28 cellular contexts compared by ENCODE assay signal in genomic region chr5:60814498-60814897, GRCh38. TPM values are rescaled to one million over a fixed set of nuclear protein-coding genes. Genes with fewer than 3 reads are reported as not detected.
DNase-seq lines count a peak whose midpoint lies in the region; ATAC-seq, FAIRE-seq and TF ChIP-seq lines count a peak whose summit lies in the region.
"Had no signal": no experiment of that assay in that cellular context is flagged by ENCODE, and none has a peak within 500 bp of the region (broad histone marks: within the 10 kb centered on the region; RNA-seq: fewer than 3 reads in every experiment).

No MANE protein-coding gene starts in this region.

- H2AFZ ChIP-seq in HepG2 (ENCODE audit: low read length): no peak overlapping the region

- POLR2A ChIA-PET in HepG2 (lab: Yijun Ruan, JAX): no interaction called here

- no peaks in the 10 kb centered on the region for H3K79me2 ChIP-seq in HepG2 (ENCODE audit: insufficient read depth, low read length)

- H3K4me3 ChIP-seq in HepG2 (replicated peaks in 1 of 3; ENCODE audit: insufficient read depth in 1 of 3, low read depth in 2 of 3, low read length in 3 of 3) (no peak overlapping the region), right lobe of liver (no peak overlapping the region), mucosa of descending colon (no peak overlapping the region), small intestine (ENCODE audit: low read depth in 1 of 2, low read length in 2 of 2) (no peak overlapping the region)
- H3K4me3 ChIP-seq: BLaER1, GM12878 had no signal

- H3K36me3 ChIP-seq in HepG2 (replicated peaks in 1 of 2; ENCODE audit: control insufficient read depth in 1 of 2, insufficient read depth in 2 of 2, low read length in 2 of 2) (no peaks in the 10 kb centered on the region), right lobe of liver (no peaks in the 10 kb centered on the region), mucosa of descending colon (ENCODE audit: low read depth) (no peaks in the 10 kb centered on the region), small intestine (ENCODE audit: control insufficient read depth in 2 of 2, insufficient read depth in 2 of 2, low read length in 2 of 2) (no peaks in the 10 kb centered on the region)
- H3K36me3 ChIP-seq: BE2C, BLaER1 had no signal

- no peak for FAIRE-seq in HepG2 (lab: Jason Lieb, UNC)
- FAIRE-seq in small intestine (lab: Jason Lieb, UNC): no peak
- FAIRE-seq: GM12878, GM12892, GM18507 had no signal

- no peak for TF ChIP-seq POLR2A in HepG2 (IDR thresholded peaks at IDR 0.05; ENCODE audit: insufficient read depth in 1 of 2, low read depth in 2 of 2, low read length in 2 of 2)
- TF ChIP-seq POLR2A in right lobe of liver (IDR thresholded peaks at IDR 0.05): no peak

- H3K27me3 ChIP-seq in HepG2 (ENCODE audit: control insufficient read depth in 1 of 2, insufficient read depth in 2 of 2, low read length in 2 of 2) (no peaks in the 10 kb centered on the region), right lobe of liver (no peaks in the 10 kb centered on the region), small intestine (ENCODE audit: control insufficient read depth in 2 of 2, insufficient read depth in 2 of 2, low read length in 2 of 2) (no peaks in the 10 kb centered on the region)
- H3K27me3 ChIP-seq: BE2C, BLaER1 had no signal

- TF ChIP-seq EP300 in HepG2 (IDR thresholded peaks at IDR 0.05; ENCODE audit: low read depth in 2 of 2, low read length in 2 of 2) (no peak), HepG2 (CRISPR knock-in tag; IDR thresholded peaks at IDR 0.05; ENCODE audit: borderline replicate concordance) (no peak)

- CTCF ChIA-PET in HepG2 (lab: Yijun Ruan, JAX; ENCODE audit: low intra/inter-chr PET ratio, low total read pairs): no interaction called here

- in situ Hi-C loops in HepG2 (cut with HindIII; ENCODE audit: extremely low pct_ligation_motif_present, low pct_unique_long_range_greater_than_20kb): loop anchor here (10.0 kb wide), 1 partner anchor 130 kb away; no protein-coding TSS in a partner anchor

- DNase-seq in HepG2 (ENCODE audit: low spot score): no peak
- no peak for DNase-seq in right lobe of liver
- no peak for DNase-seq in mucosa of descending colon
- DNase-seq in small intestine: peak; percentile 60
- DNase-seq in cortex of kidney (lab: John Stamatoyannopoulos, UW): no peak
- no peak for DNase-seq in HCEC 1CT
- DNase-seq in NOMO-1 (lab: John Stamatoyannopoulos, UW; ENCODE audit: unreplicated experiment in 2 of 2): no peak
- DNase-seq: ACHN; BE2C; C1 segment of cervical spinal cord; CD4-positive, alpha-beta memory T cell; CD4-positive, CD25-positive, alpha-beta regulatory T cell; CD8-positive, alpha-beta memory T cell; COR-L47; DMS 273 treated with DMSO at 0.1 percent for 48 hours; DMS153; DMS53; DMS79; DND-41; EL; GDM1 had no signal

- TF ChIP-seq CTCF in HepG2 (CRISPR knock-in tag; IDR thresholded peaks at IDR 0.05) (no peak), right lobe of liver (IDR thresholded peaks at IDR 0.05) (no peak), mucosa of descending colon (IDR thresholded peaks at IDR 0.05) (no peak)

- WGBS in HepG2 (ENCODE audit: low lambda C conversion rate): 61% methylated on average over 2 of the region's 2 CpGs
- WGBS in right lobe of liver (ENCODE audit: insufficient coverage, low coverage, low lambda C conversion rate, missing lambda C conversion rate): 54% methylated on average over 2 of the region's 2 CpGs
- WGBS in small intestine, 3 donors: 51 to 71% (median 55%) methylated on average over 2 of the region's 2 CpGs

- H3K27ac ChIP-seq in HepG2 (ENCODE audit: extremely low read length, insufficient read depth, low read length) (no peak overlapping the region), right lobe of liver (no peak overlapping the region), cingulate gyrus (ENCODE audit: low read depth, low read length) (peak overlapping the region; percentile 20), small intestine (ENCODE audit: low read depth in 1 of 2, low read length in 1 of 2) (no peak overlapping the region)
- H3K27ac ChIP-seq: 22Rv1, BLaER1 had no signal

- no peak overlapping the region for H3K9ac ChIP-seq in HepG2 (ENCODE audit: insufficient read depth, low read depth, low read length)
- H3K9ac ChIP-seq: BLaER1 had no signal

- no peak for ATAC-seq in HepG2
- ATAC-seq in right lobe of liver: no peak
- ATAC-seq in mucosa of descending colon: peak; percentile 77
- ATAC-seq: GM12878 had no signal

- intact Hi-C loops in HepG2 (cut with micrococcal nuclease; ENCODE audit: unreplicated experiment) (no loop called here), right lobe of liver (cut with DNase I) (no loop called here), mucosa of descending colon (cut with DNase I, micrococcal nuclease) (no loop called here)

- no peak for TF ChIP-seq RAD21 in HepG2 (CRISPR knock-in tag; IDR thresholded peaks at IDR 0.05)

- H3K9me3 ChIP-seq in HepG2 (ENCODE audit: low read length) (no peaks in the 10 kb centered on the region), right lobe of liver (no peaks in the 10 kb centered on the region), mucosa of descending colon (no peaks in the 10 kb centered on the region), small intestine (ENCODE audit: control insufficient read depth, low read depth) (no peaks in the 10 kb centered on the region)
- H3K9me3 ChIP-seq: BE2C, BLaER1 had no signal

- no peak overlapping the region for H3K4me2 ChIP-seq in HepG2 (ENCODE audit: low read depth, low read length)
- H3K4me2 ChIP-seq: BLaER1 had no signal

- no peaks in the 10 kb centered on the region for H4K20me1 ChIP-seq in HepG2 (ENCODE audit: insufficient read depth, low read length)
- H4K20me1 ChIP-seq: BLaER1 had no signal

- H3K4me1 ChIP-seq in HepG2 (ENCODE audit: insufficient read depth, low read length) (peaks cover 44% of the 10 kb centered on the region), right lobe of liver (no peaks in the 10 kb centered on the region), mucosa of descending colon (ENCODE audit: low read depth) (peaks cover 4% of the 10 kb centered on the region), small intestine (ENCODE audit: control insufficient read depth in 2 of 2, insufficient read depth in 1 of 2, low read depth in 1 of 2, low read length in 1 of 2) (no peaks in the 10 kb centered on the region)
- H3K4me1 ChIP-seq: BE2C, BLaER1 had no signal

- BruUV-seq in HepG2 (replicated peaks; lab: Mats Ljungman, UMichigan): no TSS peak

TF ChIP-seq in HepG2, 621 proteins besides CTCF, POLR2A, EP300 and RAD21 (continues in another document):
- peak; percentile 18; the same call in 1 of the 2 replicates for TF ChIP-seq ZMYM3 (CRISPR knock-in tag; IDR thresholded peaks at IDR 0.05)
- TF ChIP-seq MTF1 (CRISPR knock-in tag; IDR thresholded peaks at IDR 0.05): no peak
- peak; percentile 51; the same call in 1 of the 2 replicates for TF ChIP-seq ZNF768 (CRISPR knock-in tag; IDR thresholded peaks at IDR 0.05)
- no peak for TF ChIP-seq AGO1 (IDR thresholded peaks at IDR 0.05; ENCODE audit: low read depth, low read length, poor library complexity, severe bottlenecking)
- no peak for TF ChIP-seq ZMYM4 (CRISPR knock-in tag; IDR thresholded peaks at IDR 0.05)
- TF ChIP-seq XRCC5 (optimal IDR thresholded peaks at IDR 0.05; ENCODE audit: low read length): no peak
- TF ChIP-seq MTA3 (CRISPR knock-in tag; IDR thresholded peaks at IDR 0.05): no peak
- TF ChIP-seq KDM2A (CRISPR knock-in tag; IDR thresholded peaks at IDR 0.05; ENCODE audit: borderline replicate concordance, low read depth): no peak
- TF ChIP-seq ZGPAT (CRISPR knock-in tag; IDR thresholded peaks at IDR 0.05): no peak
- no peak for TF ChIP-seq KDM3A (CRISPR knock-in tag; IDR thresholded peaks at IDR 0.05; ENCODE audit: low read depth)

RNA-seq across cellular contexts. Expression of gene ELOVL7, which starts 29.6 kb away (rescaled TPM):
- total RNA-seq in HepG2 (2016; rRNA removed; fragmentation: Illumina TruSeq; extraction: Trizol): 5.1 and 7.3 TPM in 2 replicates
- 0.40 and 1.1 TPM in 2 replicates for total RNA-seq in HepG2 (2016; cell fraction: cytosol; rRNA removed; fragmentation: Illumina TruSeq; extraction: Trizol; ENCODE audit: low read depth)
- 4.3 and 8.0 TPM in 2 replicates for total RNA-seq in HepG2 (2016; cell fraction: insoluble cytoplasmic fraction; rRNA removed; fragmentation: Illumina TruSeq; extraction: Trizol)
- 2.5 and 3.4 TPM in 2 replicates for total RNA-seq in HepG2 (2016; cell fraction: membrane; rRNA removed; fragmentation: Illumina TruSeq; extraction: Trizol)
- total RNA-seq in HepG2 (2016; cell fraction: nucleus; rRNA removed; fragmentation: Illumina TruSeq; extraction: Trizol): 8.0 TPM in 2 replicates
- polyA plus RNA-seq in HepG2 (2011; rRNA removed): 4.5 and 4.7 TPM in 2 replicates
- polyA plus RNA-seq in HepG2 (2011; cell fraction: cytosol; rRNA removed): 2.0 and 3.0 TPM in 2 replicates
- polyA plus RNA-seq in HepG2 (2011; cell fraction: nucleus; rRNA removed): 1.8 and 2.0 TPM in 2 replicates
- 3.1 and 3.4 TPM in 2 replicates for polyA plus RNA-seq in HepG2 (2012)
- 0.42 and 0.61 TPM in 2 replicates for polyA plus RNA-seq in HepG2 (2016; cell fraction: cytosol; fragmentation: Illumina TruSeq; extraction: Trizol; ENCODE audit: low read depth)
- 4.1 and 5.1 TPM in 2 replicates for polyA plus RNA-seq in HepG2 (2016; cell fraction: insoluble cytoplasmic fraction; fragmentation: Illumina TruSeq; extraction: Trizol; ENCODE audit: low read depth)
- 1.4 and 1.7 TPM in 2 replicates for polyA plus RNA-seq in HepG2 (2016; cell fraction: membrane; fragmentation: Illumina TruSeq; extraction: Trizol; ENCODE audit: low read depth)
- 8.6 and 10.3 TPM in 2 replicates for polyA plus RNA-seq in HepG2 (2016; cell fraction: nucleus; fragmentation: Illumina TruSeq; extraction: Trizol; ENCODE audit: insufficient read depth, low read depth)
- polyA minus RNA-seq in HepG2 (2011; rRNA and poly(A)+ RNA removed; ENCODE audit: low replicate concordance): 4.1 and 5.9 TPM in 2 replicates
- polyA minus RNA-seq in HepG2 (2011; cell fraction: cytosol; rRNA and poly(A)+ RNA removed): 3.6 and 4.6 TPM in 2 replicates
- polyA minus RNA-seq in HepG2 (2011; cell fraction: nucleus; rRNA and poly(A)+ RNA removed): 2.7 and 5.0 TPM in 2 replicates
- total RNA-seq in right lobe of liver: 1 to 10 TPM in 1 of 6 experiments, under 1 TPM in 5; 0.19 to 1.2 (median 0.63) TPM
- 10 to 100 TPM in 2 of 3 donors, 1 to 10 TPM in 1; 8.9 to 33.7 (median 15.9) TPM for total RNA-seq in mucosa of descending colon
- 10 to 100 TPM in 2 of 3 donors, 1 to 10 TPM in 1; 9.2 to 21.8 (median 18.6) TPM for polyA plus RNA-seq in small intestine
- total RNA-seq: A673; CD4-positive, alpha-beta memory T cell had no signal
- polyA plus RNA-seq: CD4-positive, alpha-beta memory T cell; CD4-positive, CD25-positive, alpha-beta regulatory T cell; CD8-positive, alpha-beta memory T cell had no signal
